15 cellular contexts compared by ENCODE assay signal in the genomic region with DNA sequence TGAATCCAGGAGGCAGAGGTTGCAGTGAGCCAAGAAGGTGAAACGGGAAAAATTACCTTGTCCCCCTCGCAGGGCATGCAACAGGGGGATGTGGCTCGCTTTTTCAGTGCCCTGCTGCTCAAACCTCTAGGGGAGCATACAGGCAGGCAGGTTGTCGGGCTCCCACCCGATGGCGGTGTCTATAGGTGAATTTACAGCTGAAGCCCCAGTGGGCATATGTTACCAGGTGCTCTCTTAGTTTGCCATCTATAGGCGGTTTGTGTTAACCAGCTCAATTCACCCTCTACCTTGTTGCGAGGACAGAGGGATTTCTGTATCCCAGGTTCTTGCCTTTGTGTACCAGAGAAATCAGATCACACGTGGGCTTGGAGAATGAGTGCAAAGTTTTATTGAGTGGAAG. TPM values are rescaled to one million over a fixed set of nuclear protein-coding genes. Genes with fewer than 3 reads are reported as not detected.
DNase-seq lines count a peak whose midpoint lies in the region; FAIRE-seq and TF ChIP-seq lines count a peak whose summit lies in the region.
"Had no signal": no experiment of that assay in that cellular context is flagged by ENCODE, and none has a peak within 500 bp of the region (broad histone marks: within the 10 kb centered on the region; RNA-seq: fewer than 3 reads in every experiment).

No MANE protein-coding gene starts in this region.

- POLR2A ChIA-PET in MCF 10A (lab: Yijun Ruan, JAX) = no interaction called here

- H3K4me1 ChIP-seq in breast epithelium (no peaks in the 10 kb centered on the region), thyroid gland (peaks cover 15 to 20% of the 10 kb centered on the region in 2 donors)

- no peak overlapping the region for H3K27ac Mint-ChIP-seq in MCF 10A (ENCODE audit: low read depth, unreplicated experiment)
- H3K27ac Mint-ChIP-seq: CD4-positive, CD25-positive, alpha-beta regulatory T cell had no signal

- BruUV-seq in MCF 10A (replicated peaks; lab: Mats Ljungman, UMichigan) = no TSS peak

- H3K4me3 ChIP-seq in breast epithelium (no peak overlapping the region), coronary artery (no peak overlapping the region), thyroid gland (replicated peaks in 1 of 3) (no peak overlapping the region)
- H3K4me3 ChIP-seq: GM12878 had no signal

- no peaks in the 10 kb centered on the region for H3K4me1 Mint-ChIP-seq in MCF 10A (ENCODE audit: insufficient read depth, unreplicated experiment)
- H3K4me1 Mint-ChIP-seq: CD4-positive, CD25-positive, alpha-beta regulatory T cell had no signal

- peaks cover 11% of the 10 kb centered on the region for H3K9me3 Mint-ChIP-seq in MCF 10A (ENCODE audit: unreplicated experiment)

- no peak for TF ChIP-seq POLR2A in breast epithelium (IDR thresholded peaks at IDR 0.05)
- TF ChIP-seq POLR2A in thyroid gland (IDR thresholded peaks at IDR 0.05) = no peak

- no peak overlapping the region for H3K4me3 Mint-ChIP-seq in MCF 10A (ENCODE audit: unreplicated experiment)
- H3K4me3 Mint-ChIP-seq: CD4-positive, CD25-positive, alpha-beta regulatory T cell had no signal

- DNase-seq in breast epithelium (ENCODE audit: low spot score in 2 of 2) = no peak
- no peak for DNase-seq in MCF 10A (ENCODE audit: unreplicated experiment)
- peak; percentile 49 for DNase-seq in coronary artery (ENCODE audit: low spot score)
- no peak for DNase-seq in thyroid gland
- DNase-seq in iPS-NIHi11 (ENCODE audit: low spot score) = no peak
- DNase-seq in D721Med (ENCODE audit: insufficient read length, low spot score) = no peak
- DNase-seq in NCI-H1694 (lab: John Stamatoyannopoulos, UW) = no peak
- DNase-seq: CD4-positive, CD25-positive, alpha-beta regulatory T cell; DMS 273 treated with DMSO at 0.1 percent for 48 hours; DMS79; H7 had no signal

- H3K36me3 ChIP-seq in breast epithelium (no peaks in the 10 kb centered on the region), thyroid gland (no peaks in the 10 kb centered on the region)

- intact Hi-C loops in breast epithelium (cut with DNase I; ENCODE audit: low total_unique reads) = no loop called here
- intact Hi-C loops in MCF 10A (cut with micrococcal nuclease) = no loop called here
- intact Hi-C loops in thyroid gland (cut with DNase I) = no loop called here

- FAIRE-seq in D721Med (lab: Jason Lieb, UNC) = no peak
- FAIRE-seq: GM12878, GM18507 had no signal

- H3K27ac ChIP-seq in breast epithelium (peak overlapping the region; percentile 41 to 58), coronary artery (no peak overlapping the region), layer of hippocampus (ENCODE audit: low read depth, low read length) (peak overlapping the region; percentile 74), thyroid gland (peak overlapping the region in 2 of 3 donors; percentile 59 to 69)
- H3K27ac ChIP-seq: 22Rv1 had no signal

- CTCF ChIA-PET in MCF 10A (lab: Yijun Ruan, JAX) = no interaction called here

- TF ChIP-seq CTCF in breast epithelium (IDR thresholded peaks at IDR 0.05) (no peak), MCF 10A (IDR thresholded peaks at IDR 0.05; ENCODE audit: unreplicated experiment) (no peak), coronary artery (IDR thresholded peaks at IDR 0.05) (no peak), thyroid gland (IDR thresholded peaks at IDR 0.05) (no peak), D721Med (IDR thresholded peaks at IDR 0.05; ENCODE audit: insufficient read depth, missing control alignments) (no peak)

- 96 to 98% methylated on average over 8 to 9 of the region's 9 CpGs for WGBS in thyroid gland, 2 donors

- H3K27me3 ChIP-seq in breast epithelium = no peaks in the 10 kb centered on the region
- no peaks in the 10 kb centered on the region for H3K27me3 ChIP-seq in layer of hippocampus (ENCODE audit: control insufficient read depth, insufficient read depth, low read length)
- no peaks in the 10 kb centered on the region for H3K27me3 ChIP-seq in thyroid gland

- H3K27me3 Mint-ChIP-seq in MCF 10A (ENCODE audit: insufficient read depth, unreplicated experiment) = no peaks in the 10 kb centered on the region
- H3K27me3 Mint-ChIP-seq: CD4-positive, CD25-positive, alpha-beta regulatory T cell had no signal

- peaks cover 4% of the 10 kb centered on the region for H3K36me3 Mint-ChIP-seq in MCF 10A (ENCODE audit: insufficient read depth, unreplicated experiment)
- H3K36me3 Mint-ChIP-seq: CD4-positive, CD25-positive, alpha-beta regulatory T cell had no signal

- H3K9me3 ChIP-seq in breast epithelium (no peaks in the 10 kb centered on the region), thyroid gland (no peaks in the 10 kb centered on the region)

RNA-seq across cellular contexts. Expression of a gene that starts 48.9 kb away (rescaled TPM):
- total RNA-seq in breast epithelium = 10 to 100 TPM; 25.9 to 63.8 (median 34.7) TPM
- 5.9 and 8.4 TPM in 2 replicates for total RNA-seq in MCF 10A (2022)
- total RNA-seq in thyroid gland = 100 to 1,000 TPM in 1 of 4 donors, 10 to 100 TPM in 3; 49.7 to 103 (median 94.2) TPM

RNA-seq across cellular contexts. Expression of a gene that starts 49.0 kb away (rescaled TPM):
- total RNA-seq in breast epithelium (10 to 100 TPM; 12.3 to 15.4 (median 13.0) TPM), MCF 10A (2022) (22.3 and 24.5 TPM in 2 replicates), thyroid gland (10 to 100 TPM in 3 of 4 donors, 1 to 10 TPM in 1; 8.9 to 11.5 (median 10.5) TPM)

Comparison
In these comparisons a context has a peak if more than half of its experiments do, and no peak if none do; other contexts are left out.
1. H3K27ac ChIP-seq: peak in breast epithelium (2 of 2), layer of hippocampus (single experiment) and thyroid gland (2 of 3); none in coronary artery (0 of 2).